8 cellular contexts compared by ENCODE assay signal in genomic region chr13:114067886-114068722, GRCh38.
DNase-seq lines count a peak whose midpoint lies in the region; ATAC-seq and TF ChIP-seq lines count a peak whose summit lies in the region.

No MANE protein-coding gene starts in this region.

- TF ChIP-seq CTCF in upper lobe of left lung (IDR thresholded peaks at IDR 0.05) (no peak), omental fat pad (IDR thresholded peaks at IDR 0.05) (no peak)

- TF ChIP-seq POLR2A in GM18505 (IDR thresholded peaks at IDR 0.05; ENCODE audit: borderline replicate concordance, extremely low read depth, insufficient read depth, insufficient read length) (peak; percentile 9), upper lobe of left lung (IDR thresholded peaks at IDR 0.05) (no peak)

- no peaks in the 10 kb centered on the region for H3K9me3 Mint-ChIP-seq in activated T-helper 17 cell treated with anti-CD3 and anti-CD28 coated beads, Interleukin-2, amount 50 U/mL, for 72 hours
- peaks cover 2% of the 10 kb centered on the region for H3K9me3 Mint-ChIP-seq in memory B cell

- H3K4me1 ChIP-seq in upper lobe of left lung = peaks cover 52 to 62% (median 58%) of the 10 kb centered on the region in 4 donors

- peak overlapping the region; percentile 94 for H3K27ac Mint-ChIP-seq in activated T-helper 17 cell treated with anti-CD3 and anti-CD28 coated beads, Interleukin-2, amount 50 U/mL, for 72 hours
- H3K27ac Mint-ChIP-seq in memory B cell = peak overlapping the region; percentile 95

- peak overlapping the region; percentile 88 to 98 (median 93) for H3K27ac ChIP-seq in upper lobe of left lung

- peaks cover 47% of the 10 kb centered on the region for H3K4me1 Mint-ChIP-seq in activated T-helper 17 cell treated with anti-CD3 and anti-CD28 coated beads, Interleukin-2, amount 50 U/mL, for 72 hours
- peaks cover 39% of the 10 kb centered on the region for H3K4me1 Mint-ChIP-seq in memory B cell

- peaks cover 69% of the 10 kb centered on the region for H3K36me3 Mint-ChIP-seq in activated T-helper 17 cell treated with anti-CD3 and anti-CD28 coated beads, Interleukin-2, amount 50 U/mL, for 72 hours (ENCODE audit: low read depth)
- H3K36me3 Mint-ChIP-seq in memory B cell = peaks cover 22% of the 10 kb centered on the region

- ATAC-seq in GM18505 (IDR thresholded peaks at IDR 0.05; ENCODE audit: unreplicated experiment) = no peak
- ATAC-seq in HG02870 (IDR thresholded peaks at IDR 0.05; ENCODE audit: unreplicated experiment) = peak; percentile 19
- ATAC-seq in activated T-helper 17 cell treated with anti-CD3 and anti-CD28 coated beads, Interleukin-2, amount 50 U/mL, for 72 hours (replicated peaks) = peak; percentile 17
- ATAC-seq in memory B cell (ENCODE audit: low read depth) = peak; percentile 47
- ATAC-seq in upper lobe of left lung (ENCODE audit: low FRiP score in 2 of 2) = no peak
- no peak for ATAC-seq in omental fat pad (ENCODE audit: low FRiP score)

- H3K4me3 ChIP-seq in upper lobe of left lung = no peak overlapping the region

- 66% methylated on average over 23 to 24 of the region's 24 CpGs for WGBS in upper lobe of left lung, 2 donors

- DNase-seq in memory B cell (ENCODE audit: low spot score in 2 of 2) (peak; percentile 32 to 50), upper lobe of left lung (peak in 1 of 2 donors; percentile 18), NCI-H2029 (lab: John Stamatoyannopoulos, UW) (no peak), HCEC 1CT (no peak), omental fat pad (ENCODE audit: low spot score) (no peak)

- no peaks in the 10 kb centered on the region for H3K27me3 Mint-ChIP-seq in activated T-helper 17 cell treated with anti-CD3 and anti-CD28 coated beads, Interleukin-2, amount 50 U/mL, for 72 hours
- H3K27me3 Mint-ChIP-seq in memory B cell = no peaks in the 10 kb centered on the region

- H3K27me3 ChIP-seq in upper lobe of left lung = no peaks in the 10 kb centered on the region

- no peaks in the 10 kb centered on the region for H3K9me3 ChIP-seq in upper lobe of left lung

- peaks cover 0 to 7% (median 2%) of the 10 kb centered on the region in 4 donors for H3K36me3 ChIP-seq in upper lobe of left lung

- H3K4me3 Mint-ChIP-seq in activated T-helper 17 cell treated with anti-CD3 and anti-CD28 coated beads, Interleukin-2, amount 50 U/mL, for 72 hours = peak overlapping the region; percentile 90
- H3K4me3 Mint-ChIP-seq in memory B cell = peak overlapping the region; percentile 81

- TF ChIP-seq EP300 in upper lobe of left lung (IDR thresholded peaks at IDR 0.05) = no peak

Comparison
In these comparisons a context has a peak if more than half of its experiments do, and no peak if none do; other contexts are left out.
1. ATAC-seq: peak in HG02870 (single experiment), activated T-helper 17 cell treated with anti-CD3 and anti-CD28 coated beads, Interleukin-2, amount 50 U/mL, for 72 hours (single experiment) and memory B cell (single experiment); none in GM18505 (single experiment), upper lobe of left lung (0 of 2) and omental fat pad (single experiment).
2. DNase-seq: peak in memory B cell (2 of 2); none in NCI-H2029 (single experiment), HCEC 1CT (single experiment) and omental fat pad (single experiment).